14 cellular contexts compared by ENCODE assay signal in genomic region chr7:7265057-7265456, GRCh38.
A peak's percentile ranks its signal among the peaks of the same experiment; 100 is the strongest.
DNase-seq lines count a peak whose midpoint lies in the region; ATAC-seq and TF ChIP-seq lines count a peak whose summit lies in the region.
"Had no signal": no experiment of that assay in that cellular context is flagged by ENCODE, and none has a peak within 500 bp of the region (broad histone marks: within the 10 kb centered on the region; RNA-seq: fewer than 3 reads in every experiment).

No MANE protein-coding gene starts in this region.

- intact Hi-C loops in Caco-2 (cut with micrococcal nuclease; ENCODE audit: unreplicated experiment) (loop anchor here (5.0 to 10.0 kb wide), 2 partner anchors 87 to 160 kb away; no protein-coding TSS in a partner anchor), left lung (cut with DNase I) (no loop called here)

- H3K4me3 ChIP-seq in Caco-2 (ENCODE audit: low read depth, low read length) (no peak overlapping the region), brain microvascular endothelial cell (ENCODE audit: low read depth, low read length) (no peak overlapping the region), left lung (no peak overlapping the region)
- H3K4me3 ChIP-seq: K562, PC-9 had no signal

- no peak for TF ChIP-seq POLR2A in erythroblast (IDR thresholded peaks at IDR 0.05; ENCODE audit: low read length)

- CTCF ChIA-PET in Caco-2 (lab: Charles Lee), result no interaction called here
- CTCF ChIA-PET in activated CD4-positive, alpha-beta memory T cell treated with anti-CD3 and anti-CD28 coated beads, Interleukin-2, amount 10 ng/mL, durations not matched to agents 7 days and 5 days (lab: Charles Lee), result interaction anchor here (1.5 kb wide), 1 partner anchor 162 kb away, joined by 3 read pairs; no protein-coding TSS in a partner anchor

- H3K27ac ChIP-seq in brain microvascular endothelial cell, result no peak overlapping the region
- no peak overlapping the region for H3K27ac ChIP-seq in left lung
- H3K27ac ChIP-seq: PC-9, VCaP had no signal

- no peaks in the 10 kb centered on the region; the same call in 1 of the 2 replicates for H3K36me3 ChIP-seq in Caco-2 (ENCODE audit: control insufficient read depth, insufficient read depth, low read length)
- H3K36me3 ChIP-seq in brain microvascular endothelial cell (replicated peaks), result no peaks in the 10 kb centered on the region
- H3K36me3 ChIP-seq in left lung, result no peaks in the 10 kb centered on the region

- no peak overlapping the region for H3K4me3 Mint-ChIP-seq in Caco-2 (ENCODE audit: unreplicated experiment)
- no peak overlapping the region for H3K4me3 Mint-ChIP-seq in activated CD4-positive, alpha-beta memory T cell treated with anti-CD3 and anti-CD28 coated beads, Interleukin-2, amount 10 ng/mL, durations not matched to agents 7 days and 5 days
- H3K4me3 Mint-ChIP-seq: activated CD8-positive, alpha-beta T cell treated with anti-CD3 and anti-CD28 coated beads, Interleukin-2, amount 10 ng/mL, durations not matched to agents 7 days and 5 days had no signal

- H3K27me3 ChIP-seq in Caco-2 (replicated peaks; ENCODE audit: control insufficient read depth, insufficient read depth, low read length), result no peaks in the 10 kb centered on the region; the same call in 1 of the 2 replicates
- H3K27me3 ChIP-seq in brain microvascular endothelial cell (replicated peaks), result no peaks in the 10 kb centered on the region
- H3K27me3 ChIP-seq in left lung, result no peaks in the 10 kb centered on the region

- DNase-seq in Caco-2 (no peak), NCI-H2107 (lab: John Stamatoyannopoulos, UW) (peak; percentile 17), brain microvascular endothelial cell (peak; percentile 23), left lung (no peak), erythroblast (lab: John Stamatoyannopoulos, UW) (no peak), NCI-H146 treated with DMSO at 0.1 percent for 48 hours (lab: John Stamatoyannopoulos, UW; ENCODE audit: unreplicated experiment) (no peak), NCI-H524 (lab: John Stamatoyannopoulos, UW) (no peak)
- no peak for DNase-seq in activated CD4-positive, alpha-beta memory T cell treated with anti-CD3 and anti-CD28 coated beads, Interleukin-2, amount 10 ng/mL, durations not matched to agents 7 days and 5 days
- DNase-seq: activated CD8-positive, alpha-beta T cell treated with anti-CD3 and anti-CD28 coated beads, Interleukin-2, amount 10 ng/mL, durations not matched to agents 7 days and 5 days; left colon; PC-9 had no signal

- H3K9me3 Mint-ChIP-seq in Caco-2 (ENCODE audit: unreplicated experiment), result no peaks in the 10 kb centered on the region
- peaks cover 5% of the 10 kb centered on the region for H3K9me3 Mint-ChIP-seq in activated CD4-positive, alpha-beta memory T cell treated with anti-CD3 and anti-CD28 coated beads, Interleukin-2, amount 10 ng/mL, durations not matched to agents 7 days and 5 days

- H3K4me1 ChIP-seq in Caco-2, result peaks cover 58% of the 10 kb centered on the region
- peaks cover 0 to 5% of the 10 kb centered on the region in 2 donors for H3K4me1 ChIP-seq in left lung

- peak; percentile 33 for ATAC-seq in left lung
- ATAC-seq: activated CD8-positive, alpha-beta T cell treated with anti-CD3 and anti-CD28 coated beads, Interleukin-2, amount 10 ng/mL, durations not matched to agents 7 days and 5 days; K562; left colon had no signal

- TF ChIP-seq CTCF in Caco-2 (IDR thresholded peaks at IDR 0.05; ENCODE audit: insufficient read depth in 1 of 2, low read depth in 1 of 2, low read length in 1 of 2, severe bottlenecking in 1 of 2, unreplicated experiment in 1 of 2) (no peak), brain microvascular endothelial cell (IDR thresholded peaks at IDR 0.05; ENCODE audit: low read depth, low read length, missing control alignments) (no peak), left lung (IDR thresholded peaks at IDR 0.05) (no peak)

- peak overlapping the region; percentile 97 for H3K27ac Mint-ChIP-seq in Caco-2 (ENCODE audit: unreplicated experiment)
- H3K27ac Mint-ChIP-seq in activated CD4-positive, alpha-beta memory T cell treated with anti-CD3 and anti-CD28 coated beads, Interleukin-2, amount 10 ng/mL, durations not matched to agents 7 days and 5 days, result no peak overlapping the region
- H3K27ac Mint-ChIP-seq: activated CD8-positive, alpha-beta T cell treated with anti-CD3 and anti-CD28 coated beads, Interleukin-2, amount 10 ng/mL, durations not matched to agents 7 days and 5 days; progenitor cell of endocrine pancreas had no signal

- in situ Hi-C loops in brain microvascular endothelial cell (cut with HindIII; ENCODE audit: low pct_ligation_motif_present, low sequenced_read_pairs), result no loop called here

- H3K4me1 Mint-ChIP-seq in Caco-2 (ENCODE audit: low read depth, unreplicated experiment), result peaks cover 41% of the 10 kb centered on the region
- H3K4me1 Mint-ChIP-seq in activated CD4-positive, alpha-beta memory T cell treated with anti-CD3 and anti-CD28 coated beads, Interleukin-2, amount 10 ng/mL, durations not matched to agents 7 days and 5 days, result peaks cover 16% of the 10 kb centered on the region

- H3K27me3 Mint-ChIP-seq in Caco-2 (ENCODE audit: insufficient read depth, unreplicated experiment), result no peaks in the 10 kb centered on the region
- H3K27me3 Mint-ChIP-seq in activated CD4-positive, alpha-beta memory T cell treated with anti-CD3 and anti-CD28 coated beads, Interleukin-2, amount 10 ng/mL, durations not matched to agents 7 days and 5 days, result no peaks in the 10 kb centered on the region
- H3K27me3 Mint-ChIP-seq: progenitor cell of endocrine pancreas had no signal

- POLR2A ChIA-PET in Caco-2 (lab: Charles Lee), result no interaction called here
- POLR2A ChIA-PET in activated CD4-positive, alpha-beta memory T cell treated with anti-CD3 and anti-CD28 coated beads, Interleukin-2, amount 10 ng/mL, durations not matched to agents 7 days and 5 days (lab: Charles Lee), result interaction anchor here (0.6 to 1.1 kb wide), 3 partner anchors 80 to 1264 kb away, joined by 3 read pairs; no protein-coding TSS in a partner anchor

- H3K36me3 Mint-ChIP-seq in Caco-2 (ENCODE audit: insufficient read depth, unreplicated experiment), result peaks cover 42% of the 10 kb centered on the region
- peaks cover 15% of the 10 kb centered on the region for H3K36me3 Mint-ChIP-seq in activated CD4-positive, alpha-beta memory T cell treated with anti-CD3 and anti-CD28 coated beads, Interleukin-2, amount 10 ng/mL, durations not matched to agents 7 days and 5 days (ENCODE audit: low read depth)

- no TSS peak for BruUV-seq in Caco-2 (replicated peaks; lab: Mats Ljungman, UMichigan)

- H3K9me3 ChIP-seq in Caco-2 (peaks cover 24% of the 10 kb centered on the region), left lung (no peaks in the 10 kb centered on the region)

Comparison
In these comparisons a context has a peak if more than half of its experiments do, and no peak if none do; other contexts are left out.
1. DNase-seq: peak in NCI-H2107 (single experiment) and brain microvascular endothelial cell (single experiment); none in Caco-2 (0 of 2), left lung (0 of 2), activated CD4-positive, alpha-beta memory T cell treated with anti-CD3 and anti-CD28 coated beads, Interleukin-2, amount 10 ng/mL, durations not matched to agents 7 days and 5 days (single experiment), erythroblast (0 of 2), NCI-H146 treated with DMSO at 0.1 percent for 48 hours (single experiment) and NCI-H524 (0 of 2).